In the genomic region with DNA sequence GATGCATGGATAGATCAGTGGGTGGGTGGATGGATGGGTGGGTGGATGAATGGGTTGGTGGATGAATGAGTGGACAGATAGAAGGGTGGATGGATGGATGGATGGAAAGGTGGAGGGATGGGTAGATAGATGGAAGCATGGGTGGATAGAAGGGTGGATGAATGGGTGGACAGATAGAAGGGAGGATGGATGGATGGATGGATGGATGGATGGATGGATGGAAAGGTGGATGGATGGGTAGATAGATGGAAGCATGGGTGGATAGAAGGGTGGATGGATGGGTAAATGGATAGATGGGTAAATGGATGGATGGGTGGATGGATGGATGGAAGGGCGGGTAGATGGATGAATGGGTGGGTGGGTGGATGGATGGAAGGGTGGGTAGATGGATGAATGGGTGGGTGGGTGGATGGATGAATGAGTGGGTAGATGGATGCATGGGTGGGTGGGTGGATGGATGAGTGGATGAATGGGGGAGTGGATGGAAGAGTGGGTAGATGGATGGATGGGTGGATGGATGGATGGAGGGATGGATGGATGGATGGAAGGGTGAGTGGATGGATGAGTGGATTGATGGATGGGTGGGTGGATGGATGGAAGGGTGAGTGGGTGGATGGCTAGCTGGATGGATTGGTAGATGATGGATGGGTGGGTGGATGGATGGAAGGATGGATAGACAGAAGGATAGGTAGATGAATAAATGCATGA, we compare ENCODE assay signal across 7 cellular contexts.
"Had no signal": no experiment of that assay in that cellular context is flagged by ENCODE, and none has a peak within 500 bp of the region (broad histone marks: within the 10 kb centered on the region; RNA-seq: fewer than 3 reads in every experiment).

No MANE protein-coding gene starts in this region.

- H3K4me3 ChIP-seq: K562 had no signal

- H3K9me3 Mint-ChIP-seq: IgD-negative memory B cell had no signal

- H3K27ac ChIP-seq: HL-60 had no signal

- H3K27ac Mint-ChIP-seq: IgD-negative memory B cell had no signal

- H3K27me3 Mint-ChIP-seq: IgD-negative memory B cell had no signal

- FAIRE-seq: HepG2, HTR-8/SVneo, K562 had no signal

- ATAC-seq: HepG2, K562 had no signal

- DNase-seq: KBM-7, KG1 had no signal
